22 cellular contexts compared by ENCODE assay signal in the genomic region with DNA sequence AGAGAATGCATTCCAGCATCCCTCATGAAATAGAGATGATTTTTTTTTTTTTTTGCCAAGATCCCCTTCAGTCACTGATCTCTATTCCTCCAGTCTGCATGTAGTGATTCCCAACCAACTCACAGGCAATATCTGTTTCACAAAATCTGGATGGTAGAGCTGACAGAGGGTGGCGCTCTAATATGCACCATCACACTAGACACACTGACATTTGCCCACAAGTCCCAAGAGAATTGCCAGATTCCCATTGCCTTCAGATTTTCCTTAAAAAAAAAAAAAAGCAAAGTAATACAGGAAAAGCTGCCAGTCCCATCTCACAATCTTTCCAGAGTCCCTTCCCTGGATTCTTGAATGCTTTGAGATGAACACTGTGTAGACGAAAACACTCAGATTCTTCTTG.
DNase-seq lines count a peak whose midpoint lies in the region; ATAC-seq and TF ChIP-seq lines count a peak whose summit lies in the region.
"Had no signal": no experiment of that assay in that cellular context is flagged by ENCODE, and none has a peak within 500 bp of the region (broad histone marks: within the 10 kb centered on the region; RNA-seq: fewer than 3 reads in every experiment).

No MANE protein-coding gene starts in this region.

- H3K27me3 ChIP-seq in GM06990 (replicated peaks; ENCODE audit: control insufficient read depth, insufficient read depth, low read length) (no peaks in the 10 kb centered on the region), SJCRH30 (no peaks in the 10 kb centered on the region)

- no peaks in the 10 kb centered on the region for H3K9me3 ChIP-seq in SJCRH30 (replicated peaks)
- H3K9me3 ChIP-seq: HAP-1 had no signal

- TF ChIP-seq CTCF in GM06990 (IDR thresholded peaks at IDR 0.05; ENCODE audit: insufficient read depth, low read length, poor library complexity, severe bottlenecking) (peak; percentile 53), GM20000 (IDR thresholded peaks at IDR 0.05; ENCODE audit: extremely low read depth, missing control alignments) (peak; percentile 2)

- H3K27ac ChIP-seq in SJCRH30 = no peak overlapping the region

- H3K4me3 ChIP-seq in GM06990 (replicated peaks; ENCODE audit: low read depth, low read length) (no peak overlapping the region), SJCRH30 (no peak overlapping the region)
- H3K4me3 ChIP-seq: HAP-1 had no signal

- ATAC-seq in left lobe of liver = peak; percentile 71
- ATAC-seq in HG03460 (IDR thresholded peaks at IDR 0.05; ENCODE audit: unreplicated experiment) = no peak
- ATAC-seq in GM19455 (IDR thresholded peaks at IDR 0.05; ENCODE audit: unreplicated experiment) = no peak
- ATAC-seq: natural killer cell treated with Interleukin-12 subunit alpha and Interleukin-12 subunit beta and Interleukin-15 and Interleukin-18, amount 100 ng/mL, for 72 hours; T-cell had no signal

- H3K36me3 ChIP-seq in GM06990 (ENCODE audit: control insufficient read depth, insufficient read depth, low read length) = no peaks in the 10 kb centered on the region
- H3K36me3 ChIP-seq in SJCRH30 = no peaks in the 10 kb centered on the region
- H3K36me3 ChIP-seq: HAP-1 had no signal

- no peaks in the 10 kb centered on the region for H3K4me1 ChIP-seq in SJCRH30
- H3K4me1 ChIP-seq: HAP-1 had no signal

- DNase-seq in GM06990 (ENCODE audit: extremely low read depth, insufficient read length) = no peak
- DNase-seq in GM20000 (ENCODE audit: low spot score) = peak; percentile 12
- peak; percentile 20 to 53 for DNase-seq in SJCRH30
- no peak for DNase-seq in left lobe of liver (ENCODE audit: low spot score)
- no peak for DNase-seq in activated CD4-positive, CD25-positive, alpha-beta regulatory T cell treated with anti-CD3 and anti-CD28 coated beads, Interleukin-2, amount 50 U/mL, for 72 hours
- DNase-seq in central memory CD4-positive, alpha-beta T cell = no peak
- DNase-seq: activated T-cell treated with anti-CD3 and anti-CD28 coated beads for 4 hours; CD4-positive, alpha-beta memory T cell; EL; Kasumi-1; kidney; NCI-H1417 treated with DMSO at 0.1 percent for 48 hours; NCI-H2171; NCI-H774; posterior cingulate gyrus; RPMI8226; stimulated activated CD4-positive, alpha-beta T cell treated with anti-CD3 and anti-CD28 coated beads, Interleukin-4, amount 100 ng/mL, for 1 hour; T-cell had no signal

Comparison
In these comparisons a context has a peak if more than half of its experiments do, and no peak if none do; other contexts are left out.
1. DNase-seq: peak in GM20000 (single experiment) and SJCRH30 (2 of 2); none in GM06990 (single experiment), left lobe of liver (single experiment), activated CD4-positive, CD25-positive, alpha-beta regulatory T cell treated with anti-CD3 and anti-CD28 coated beads, Interleukin-2, amount 50 U/mL, for 72 hours (single experiment) and central memory CD4-positive, alpha-beta T cell (single experiment).